8 cellular contexts compared by ENCODE assay signal in genomic region chr2:232696609-232697058, GRCh38. TPM values are rescaled to one million over a fixed set of nuclear protein-coding genes. Genes with fewer than 3 reads are reported as not detected.
DNase-seq lines count a peak whose midpoint lies in the region; ATAC-seq and TF ChIP-seq lines count a peak whose summit lies in the region.

No MANE protein-coding gene starts in this region.

- H3K9ac ChIP-seq in colonic mucosa (ENCODE audit: low read depth in 2 of 2, low read length in 2 of 2) = peak overlapping the region; percentile 16 to 91

- CTCF ChIA-PET in AG04449 (lab: Yijun Ruan, JAX) = interaction anchor here (0.6 to 1.2 kb wide), 2 partner anchors 92 to 341 kb away, joined by 3 read pairs; no protein-coding TSS in a partner anchor

- intact Hi-C loops in colonic mucosa (cut with DNase I) = no loop called here

- no peaks in the 10 kb centered on the region for H3K27me3 ChIP-seq in colonic mucosa

- peaks cover 21 to 37% (median 33%) of the 10 kb centered on the region in 4 donors for H3K4me1 Mint-ChIP-seq in naive thymus-derived CD8-positive, alpha-beta T cell

- no peaks in the 10 kb centered on the region for H3K27me3 Mint-ChIP-seq in naive thymus-derived CD8-positive, alpha-beta T cell

- POLR2A ChIA-PET in AG04449 (lab: Yijun Ruan, JAX) = no interaction called here
- POLR2A ChIA-PET in naive thymus-derived CD8-positive, alpha-beta T cell (lab: Charles Lee) = interaction anchor here (0.5 to 0.6 kb wide), 2 partner anchors 9 to 21 kb away, joined by 3 read pairs; no protein-coding TSS in a partner anchor

- H3K27ac ChIP-seq in KOPT-K1 (ENCODE audit: low read depth, low read length, poor library complexity, severe bottlenecking) = peak overlapping the region; percentile 83
- peak overlapping the region; percentile 94 for H3K27ac ChIP-seq in colonic mucosa

- H3K4me1 ChIP-seq in colonic mucosa = no peaks in the 10 kb centered on the region

- H3K9me3 Mint-ChIP-seq in naive thymus-derived CD8-positive, alpha-beta T cell = peaks cover 0 to 14% (median 4%) of the 10 kb centered on the region in 9 donors

- H3K9me3 ChIP-seq in KOPT-K1 (ENCODE audit: insufficient read depth, low read length, poor library complexity, severe bottlenecking) = no peaks in the 10 kb centered on the region
- no peaks in the 10 kb centered on the region for H3K9me3 ChIP-seq in colonic mucosa

- H3K4me3 Mint-ChIP-seq in naive thymus-derived CD8-positive, alpha-beta T cell = peak overlapping the region; percentile 73 to 96 (median 86)

- peak overlapping the region; percentile 57 to 94 (median 88) for H3K27ac Mint-ChIP-seq in naive thymus-derived CD8-positive, alpha-beta T cell

- TF ChIP-seq CTCF in AG04449 (IDR thresholded peaks at IDR 0.05; ENCODE audit: insufficient read depth, low read length, missing control alignments) = no peak
- TF ChIP-seq CTCF in colonic mucosa (IDR thresholded peaks at IDR 0.05) = no peak

- peak; percentile 4 to 7 for ATAC-seq in naive thymus-derived CD8-positive, alpha-beta T cell

- peaks cover 0 to 7% (median 3%) of the 10 kb centered on the region in 3 donors for H3K36me3 Mint-ChIP-seq in naive thymus-derived CD8-positive, alpha-beta T cell

- DNase-seq in AG04449 (ENCODE audit: low read depth, low spot score) (no peak), colonic mucosa (no peak), nucleus accumbens (lab: John Stamatoyannopoulos, UW) (no peak), C1 segment of cervical spinal cord (lab: John Stamatoyannopoulos, UW) (no peak), DMS 273 (lab: John Stamatoyannopoulos, UW; ENCODE audit: unreplicated experiment) (no peak), SW 1271 (lab: John Stamatoyannopoulos, UW) (no peak)
- no peak for DNase-seq in naive thymus-derived CD8-positive, alpha-beta T cell

- H3K36me3 ChIP-seq in KOPT-K1 (ENCODE audit: insufficient read depth, low read length) = peaks cover 5% of the 10 kb centered on the region; the same call in 1 of the 2 replicates
- H3K36me3 ChIP-seq in colonic mucosa = no peaks in the 10 kb centered on the region

- H3K4me3 ChIP-seq in AG04449 (ENCODE audit: low read depth, low read length) (peak overlapping the region; percentile 98), colonic mucosa (peak overlapping the region; percentile 99)

RNA-seq across cellular contexts. Expression of gene GIGYF2, which starts 0.5 kb away (rescaled TPM):
- 10 to 100 TPM; 48.8 to 49.3 TPM for total RNA-seq in colonic mucosa
- 10 to 100 TPM; 83.3 to 86.5 TPM for total RNA-seq in naive thymus-derived CD8-positive, alpha-beta T cell
- polyA plus RNA-seq in naive thymus-derived CD8-positive, alpha-beta T cell = 10 to 100 TPM; 18.1 to 31.1 (median 24.3) TPM
